11 cellular contexts compared by ENCODE assay signal in genomic region chr5:53167836-53168235, GRCh38. TPM values are rescaled to one million over a fixed set of nuclear protein-coding genes. Genes with fewer than 3 reads are reported as not detected.
DNase-seq lines count a peak whose midpoint lies in the region; ATAC-seq and TF ChIP-seq lines count a peak whose summit lies in the region.
"Had no signal": no experiment of that assay in that cellular context is flagged by ENCODE, and none has a peak within 500 bp of the region (broad histone marks: within the 10 kb centered on the region; RNA-seq: fewer than 3 reads in every experiment).

No MANE protein-coding gene starts in this region.

- ATAC-seq in omental fat pad (ENCODE audit: low FRiP score) (peak; percentile 41), natural killer cell (no peak)
- ATAC-seq: Panc1 had no signal

- no peaks in the 10 kb centered on the region for H3K27me3 ChIP-seq in CD4-positive, alpha-beta memory T cell (ENCODE audit: insufficient read depth, low read length)

- peak; percentile 17 for DNase-seq in AG09309 (ENCODE audit: low read depth)
- DNase-seq in amniotic epithelial cell (ENCODE audit: low read depth): peak; percentile 84
- peak; percentile 11 for DNase-seq in globus pallidus (ENCODE audit: low spot score)
- no peak for DNase-seq in omental fat pad (ENCODE audit: low spot score)
- DNase-seq in NCI-H1694 (lab: John Stamatoyannopoulos, UW): no peak
- DNase-seq in CD4-positive, alpha-beta memory T cell: no peak
- DNase-seq in HFFc6: no peak
- DNase-seq in natural killer cell: no peak
- DNase-seq: NCI-H2081 had no signal

- intact Hi-C loops in CD4-positive, alpha-beta memory T cell (cut with micrococcal nuclease): no loop called here
- intact Hi-C loops in natural killer cell (cut with micrococcal nuclease): no loop called here

- H3K36me3 ChIP-seq in CD4-positive, alpha-beta memory T cell (ENCODE audit: insufficient read depth, low read length): no peaks in the 10 kb centered on the region

- CTCF ChIA-PET in CD4-positive, alpha-beta memory T cell (lab: Charles Lee; ENCODE audit: partially characterized antibody): no interaction called here

- TF ChIP-seq CTCF in AG09309 (IDR thresholded peaks at IDR 0.05; ENCODE audit: control insufficient read depth, insufficient read depth, low read depth, low read length, missing control alignments) (no peak), omental fat pad (IDR thresholded peaks at IDR 0.05) (no peak), HFFc6 (IDR thresholded peaks at IDR 0.05) (no peak), natural killer cell (IDR thresholded peaks at IDR 0.05) (no peak)

- H3K9me3 Mint-ChIP-seq in CD4-positive, alpha-beta memory T cell: no peaks in the 10 kb centered on the region
- H3K9me3 Mint-ChIP-seq in HFFc6: no peaks in the 10 kb centered on the region
- no peaks in the 10 kb centered on the region for H3K9me3 Mint-ChIP-seq in natural killer cell
- H3K9me3 Mint-ChIP-seq: mesothelial cell of epicardium had no signal

- POLR2A ChIA-PET in CD4-positive, alpha-beta memory T cell (lab: Charles Lee; ENCODE audit: partially characterized antibody): no interaction called here

- no peaks in the 10 kb centered on the region for H3K4me1 ChIP-seq in CD4-positive, alpha-beta memory T cell (ENCODE audit: insufficient read depth, low read length)

- no peak overlapping the region for H3K4me3 Mint-ChIP-seq in CD4-positive, alpha-beta memory T cell
- H3K4me3 Mint-ChIP-seq in HFFc6 (no peak overlapping the region), natural killer cell (no peak overlapping the region)
- H3K4me3 Mint-ChIP-seq: mesothelial cell of epicardium had no signal

- peaks cover 3 to 4% of the 10 kb centered on the region in 2 donors for H3K27me3 Mint-ChIP-seq in CD4-positive, alpha-beta memory T cell
- H3K27me3 Mint-ChIP-seq in HFFc6 (ENCODE audit: insufficient read depth) (no peaks in the 10 kb centered on the region; the same call in 1 of the 2 replicates), natural killer cell (ENCODE audit: low read depth in 2 of 2) (peaks cover 9 to 16% of the 10 kb centered on the region in 2 donors)

- H3K36me3 Mint-ChIP-seq in CD4-positive, alpha-beta memory T cell: no peaks in the 10 kb centered on the region
- H3K36me3 Mint-ChIP-seq in HFFc6 (ENCODE audit: low read depth) (no peaks in the 10 kb centered on the region), natural killer cell (no peaks in the 10 kb centered on the region)
- H3K36me3 Mint-ChIP-seq: mesothelial cell of epicardium had no signal

- H3K27ac Mint-ChIP-seq in CD4-positive, alpha-beta memory T cell: no peak overlapping the region
- H3K27ac Mint-ChIP-seq in HFFc6: no peak overlapping the region; the same call in 1 of the 2 replicates
- no peak overlapping the region for H3K27ac Mint-ChIP-seq in natural killer cell
- H3K27ac Mint-ChIP-seq: mesothelial cell of epicardium had no signal

- no peak overlapping the region for H3K4me3 ChIP-seq in AG09309 (ENCODE audit: control insufficient read depth, low read depth, low read length)
- no peak overlapping the region for H3K4me3 ChIP-seq in CD4-positive, alpha-beta memory T cell (ENCODE audit: low read length in 2 of 2)

- H3K9me3 ChIP-seq in CD4-positive, alpha-beta memory T cell (ENCODE audit: control insufficient read depth in 1 of 2, low read length in 2 of 2): no peaks in the 10 kb centered on the region

- no peak overlapping the region for H3K27ac ChIP-seq in CD4-positive, alpha-beta memory T cell (ENCODE audit: low read depth, low read length)

- no peaks in the 10 kb centered on the region for H3K4me1 Mint-ChIP-seq in CD4-positive, alpha-beta memory T cell
- H3K4me1 Mint-ChIP-seq in HFFc6 (ENCODE audit: low read depth): peaks cover 28% of the 10 kb centered on the region
- H3K4me1 Mint-ChIP-seq in natural killer cell: no peaks in the 10 kb centered on the region

RNA-seq across cellular contexts. Expression of gene MOCS2, which starts 58.3 kb away (rescaled TPM):
- total RNA-seq in omental fat pad (10 to 100 TPM; 24.1 to 45.3 (median 37.6) TPM), natural killer cell (10 to 100 TPM; 13.8 to 15.9 (median 14.7) TPM)
- 10 to 100 TPM; 23.1 to 26.6 TPM for total RNA-seq in CD4-positive, alpha-beta memory T cell
- polyA plus RNA-seq in CD4-positive, alpha-beta memory T cell: 10 to 100 TPM; 38.8 to 49.4 TPM
- 10 to 100 TPM; 51.2 to 58.7 (median 54.9) TPM for total RNA-seq in HFFc6 (2021; fragmentation: NEBNext Ultra II Directional; extraction: Animal tissue kit (Norgen Biotek cat#: 25700))

Comparison
In these comparisons a context has a peak if more than half of its experiments do, and no peak if none do; other contexts are left out.
1. DNase-seq: peak in AG09309 (single experiment), amniotic epithelial cell (single experiment) and globus pallidus (single experiment); none in omental fat pad (single experiment), NCI-H1694 (single experiment), CD4-positive, alpha-beta memory T cell (0 of 5), HFFc6 (single experiment) and natural killer cell (single experiment).